ENCODE assay signal across 19 cellular contexts in genomic region chr10:127887497-127888415, GRCh38. TPM values are rescaled to one million over a fixed set of nuclear protein-coding genes. Genes with fewer than 3 reads are reported as not detected.
"Had no signal": no experiment of that assay in that cellular context is flagged by ENCODE, and none has a peak within 500 bp of the region (broad histone marks: within the 10 kb centered on the region; RNA-seq: fewer than 3 reads in every experiment).

No MANE protein-coding gene starts in this region.

- H3K9me3 ChIP-seq: mucosa of descending colon had no signal

- H3K27ac Mint-ChIP-seq: activated naive CD4-positive, alpha-beta T cell treated with anti-CD3 and anti-CD28 coated beads, Interleukin-2, amount 10 ng/mL, durations not matched to agents 7 days and 5 days; activated T-helper 1 cell treated with anti-CD3 and anti-CD28 coated beads, Interleukin-12 subunit alpha, Interleukin-12 subunit beta, Interleukin-2, Interleukin-4 antibody, amounts not matched to agents 30 ng/mL and 10 ng/mL and 1 ng/mL, durations not matched to agents 14 hours and 24 hours and 36 hours; endodermal cell; nephron progenitor cell; stimulated activated naive CD8-positive, alpha-beta T cell treated with anti-CD3 and anti-CD28 coated beads, Interleukin-15, Interleukin-2, amounts not matched to agents 100 ng/mL and 50 ng/mL, for 24 hours had no signal

- DNase-seq: activated CD4-positive, alpha-beta T cell treated with anti-CD3 and anti-CD28 coated beads for 1 hour; activated CD4-positive, alpha-beta T cell treated with anti-CD3 and anti-CD28 coated beads, Interleukin-2, amount 50 U/mL, for 48 hours; activated CD8-positive, alpha-beta memory T cell treated with anti-CD3 and anti-CD28 coated beads, Interleukin-2, amount 50 U/mL, for 48 hours; activated naive CD4-positive, alpha-beta T cell treated with anti-CD3 and anti-CD28 coated beads, Interleukin-2, amount 10 ng/mL, durations not matched to agents 7 days and 5 days; caudate nucleus; cortex of kidney; endodermal cell; nephron progenitor cell; stimulated activated CD4-positive, alpha-beta T cell treated with anti-CD3 and anti-CD28 coated beads, Interleukin-15, amount 100 ng/mL, for 24 hours; stimulated activated CD4-positive, alpha-beta T cell treated with anti-CD3 and anti-CD28 coated beads, Interleukin-4, amount 100 ng/mL, for 24 hours; SW 1271 had no signal

- H3K9me3 Mint-ChIP-seq: activated naive CD4-positive, alpha-beta T cell treated with anti-CD3 and anti-CD28 coated beads, Interleukin-2, amount 10 ng/mL, durations not matched to agents 7 days and 5 days; activated T-helper 1 cell treated with anti-CD3 and anti-CD28 coated beads, Interleukin-12 subunit alpha, Interleukin-12 subunit beta, Interleukin-2, Interleukin-4 antibody, amounts not matched to agents 30 ng/mL and 10 ng/mL and 1 ng/mL, durations not matched to agents 14 hours and 24 hours and 36 hours; endodermal cell; nephron progenitor cell; stimulated activated naive CD8-positive, alpha-beta T cell treated with anti-CD3 and anti-CD28 coated beads, Interleukin-15, Interleukin-2, amounts not matched to agents 100 ng/mL and 50 ng/mL, for 24 hours had no signal

- H3K4me1 Mint-ChIP-seq: activated naive CD4-positive, alpha-beta T cell treated with anti-CD3 and anti-CD28 coated beads, Interleukin-2, amount 10 ng/mL, durations not matched to agents 7 days and 5 days; endodermal cell; nephron progenitor cell had no signal

- H3K36me3 Mint-ChIP-seq: activated naive CD4-positive, alpha-beta T cell treated with anti-CD3 and anti-CD28 coated beads, Interleukin-2, amount 10 ng/mL, durations not matched to agents 7 days and 5 days had no signal

- H3K4me3 Mint-ChIP-seq: activated naive CD4-positive, alpha-beta T cell treated with anti-CD3 and anti-CD28 coated beads, Interleukin-2, amount 10 ng/mL, durations not matched to agents 7 days and 5 days; activated T-helper 1 cell treated with anti-CD3 and anti-CD28 coated beads, Interleukin-12 subunit alpha, Interleukin-12 subunit beta, Interleukin-2, Interleukin-4 antibody, amounts not matched to agents 30 ng/mL and 10 ng/mL and 1 ng/mL, durations not matched to agents 14 hours and 24 hours and 36 hours; endodermal cell; nephron progenitor cell; stimulated activated naive CD8-positive, alpha-beta T cell treated with anti-CD3 and anti-CD28 coated beads, Interleukin-15, Interleukin-2, amounts not matched to agents 100 ng/mL and 50 ng/mL, for 24 hours had no signal

- H3K27me3 Mint-ChIP-seq: stimulated activated naive CD8-positive, alpha-beta T cell treated with anti-CD3 and anti-CD28 coated beads, Interleukin-15, Interleukin-2, amounts not matched to agents 100 ng/mL and 50 ng/mL, for 24 hours had no signal

- H3K4me3 ChIP-seq: mucosa of descending colon had no signal

RNA-seq across cellular contexts. Expression of gene CLRN3, which starts 5.0 kb away (rescaled TPM):
- total RNA-seq: activated T-helper 1 cell treated with anti-CD3 and anti-CD28 coated beads, Interleukin-12 subunit alpha, Interleukin-12 subunit beta, Interleukin-2, Interleukin-4 antibody, amounts not matched to agents 30 ng/mL and 10 ng/mL and 1 ng/mL, durations not matched to agents 14 hours and 24 hours and 36 hours; endodermal cell; esophagus mucosa; fibroblast of villous mesenchyme; lower leg skin; osteoblast; temporal lobe had no signal
